In the genomic region with DNA sequence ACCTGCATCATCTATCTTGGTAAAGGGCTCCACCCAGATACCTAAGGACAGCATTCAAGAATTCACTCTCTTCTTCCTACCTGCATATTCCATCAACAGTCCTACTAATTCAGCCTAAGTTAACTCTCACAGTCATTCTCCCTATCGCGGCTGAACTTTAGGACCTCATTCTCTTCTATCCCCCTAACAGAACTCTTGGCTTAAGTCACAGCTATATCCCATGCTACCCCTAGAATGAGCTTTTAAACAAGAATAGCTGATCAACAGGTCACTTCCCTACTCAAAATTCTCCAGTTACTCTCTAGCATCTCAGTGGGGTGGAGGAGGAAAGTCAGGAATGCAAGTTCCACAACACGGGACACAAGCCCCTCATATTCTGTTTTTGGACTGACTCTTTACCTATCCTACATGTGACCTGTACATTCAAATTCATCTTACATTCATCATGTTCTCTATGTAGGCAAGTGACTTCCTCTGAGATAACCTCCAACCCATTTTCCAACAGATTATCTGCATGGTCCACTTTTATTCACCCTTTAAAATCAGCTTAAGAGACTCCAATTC, we compare ENCODE assay signal across 1 cellular context.
TF ChIP-seq lines count a peak whose summit lies in the region.

No MANE protein-coding gene starts in this region.

TF ChIP-seq in SK-N-SH, 30 proteins besides CTCF, POLR2A, EP300 and RAD21:
- TF ChIP-seq YY1 (IDR thresholded peaks at IDR 0.05; ENCODE audit: low read depth) (no peak), RFX5 (IDR thresholded peaks at IDR 0.05; ENCODE audit: low read length) (no peak), MXI1 (IDR thresholded peaks at IDR 0.05; ENCODE audit: low read depth, low read length) (no peak), TEAD4 (IDR thresholded peaks at IDR 0.05; ENCODE audit: borderline replicate concordance, insufficient read depth) (no peak), FOXJ3 (CRISPR knock-in tag; IDR thresholded peaks at IDR 0.05) (no peak), RXRA (IDR thresholded peaks at IDR 0.05; ENCODE audit: borderline replicate concordance, low read depth) (no peak), RCOR1 (IDR thresholded peaks at IDR 0.05; ENCODE audit: low read length) (no peak), GATA2 (CRISPR knock-in tag; IDR thresholded peaks at IDR 0.05) (no peak), FOSL2 (IDR thresholded peaks at IDR 0.05; ENCODE audit: borderline replicate concordance, low read depth) (no peak), ZBTB33 (IDR thresholded peaks at IDR 0.05; ENCODE audit: borderline replicate concordance, low read depth) (no peak), TCF12 (IDR thresholded peaks at IDR 0.05) (no peak), JUND (IDR thresholded peaks at IDR 0.05) (no peak), POLR2AphosphoS5 (IDR thresholded peaks at IDR 0.05; ENCODE audit: low read depth, low read length) (no peak), SMC3 (IDR thresholded peaks at IDR 0.05; ENCODE audit: low read depth, low read length) (no peak)
- TF ChIP-seq, protein P1, sequence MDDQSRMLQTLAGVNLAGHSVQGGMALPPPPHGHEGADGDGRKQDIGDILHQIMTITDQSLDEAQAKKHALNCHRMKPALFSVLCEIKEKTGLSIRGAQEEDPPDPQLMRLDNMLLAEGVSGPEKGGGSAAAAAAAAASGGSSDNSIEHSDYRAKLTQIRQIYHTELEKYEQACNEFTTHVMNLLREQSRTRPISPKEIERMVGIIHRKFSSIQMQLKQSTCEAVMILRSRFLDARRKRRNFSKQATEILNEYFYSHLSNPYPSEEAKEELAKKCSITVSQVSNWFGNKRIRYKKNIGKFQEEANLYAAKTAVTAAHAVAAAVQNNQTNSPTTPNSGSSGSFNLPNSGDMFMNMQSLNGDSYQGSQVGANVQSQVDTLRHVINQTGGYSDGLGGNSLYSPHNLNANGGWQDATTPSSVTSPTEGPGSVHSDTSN (IDR thresholded peaks at IDR 0.05) = no peak
TF ChIP-seq in SK-N-SH: peak in this region for 0.
